8 cellular contexts compared by ENCODE assay signal in genomic region chr22:46734213-46734722, GRCh38. TPM values are rescaled to one million over a fixed set of nuclear protein-coding genes. Genes with fewer than 3 reads are reported as not detected.
DNase-seq lines count a peak whose midpoint lies in the region; TF ChIP-seq lines count a peak whose summit lies in the region.
"Not testable (repeated sequence)": the region's sequence is repeated elsewhere in the genome, so short reads cannot be mapped to it uniquely, and the experiment has no call there.

No MANE protein-coding gene starts in this region.

- not testable (repeated sequence) for H3K9me2 ChIP-seq in Karpas-422 (replicated peaks; ENCODE audit: insufficient read depth, low read length)

- peak overlapping the region; percentile 98 for H3K4me2 ChIP-seq in BLaER1
- peak overlapping the region; percentile 68 for H3K4me2 ChIP-seq in Karpas-422 (ENCODE audit: low read depth, low read length, poor library complexity, severe bottlenecking)
- not testable (repeated sequence) for H3K4me2 ChIP-seq in mesenchymal stem cell (ENCODE audit: low read length, poor library complexity, severe bottlenecking)
- H3K4me2 ChIP-seq in skeletal muscle satellite cell (ENCODE audit: low read length), result peak overlapping the region; percentile 48

- H2AFZ ChIP-seq in Karpas-422 (ENCODE audit: low read length); mesenchymal stem cell (ENCODE audit: low read depth, low read length): not testable (repeated sequence)

- H3K27me3 Mint-ChIP-seq in T-helper 2 cell treated with Interferon-gamma antibody and Interleukin-4, amounts not matched to agents 5 μg/mL and 100 μg/mL, for 36 hours (ENCODE audit: low read depth); activated naive CD4-positive, alpha-beta T cell treated with anti-CD3 and anti-CD28 coated beads for 36 hours (ENCODE audit: low read depth): not testable (repeated sequence)

- H4K20me1 ChIP-seq in BLaER1, result peaks cover 80% of the 10 kb centered on the region
- not testable (repeated sequence) for H4K20me1 ChIP-seq in Karpas-422 (ENCODE audit: insufficient read depth, low read depth, low read length)

- not testable (repeated sequence) for H3K9me3 Mint-ChIP-seq in T-helper 2 cell treated with Interferon-gamma antibody and Interleukin-4, amounts not matched to agents 5 μg/mL and 100 μg/mL, for 36 hours; activated naive CD4-positive, alpha-beta T cell treated with anti-CD3 and anti-CD28 coated beads for 36 hours

- H3K4me3 Mint-ChIP-seq in T-helper 2 cell treated with Interferon-gamma antibody and Interleukin-4, amounts not matched to agents 5 μg/mL and 100 μg/mL, for 36 hours, result peak overlapping the region; percentile 45
- H3K4me3 Mint-ChIP-seq in activated naive CD4-positive, alpha-beta T cell treated with anti-CD3 and anti-CD28 coated beads for 36 hours, result not testable (repeated sequence)

- peak overlapping the region; percentile 82 for H3K4me3 ChIP-seq in BLaER1
- H3K4me3 ChIP-seq in Karpas-422 (ENCODE audit: low read length), result peak overlapping the region; percentile 85
- H3K4me3 ChIP-seq in esophagus squamous epithelium, result peak overlapping the region in 1 of 4 donors; percentile 100
- H3K4me3 ChIP-seq in mesenchymal stem cell (ENCODE audit: insufficient read depth in 1 of 2, low read depth in 1 of 2, low read length in 2 of 2); skeletal muscle satellite cell (ENCODE audit: low read length): not testable (repeated sequence)

- H3K9ac ChIP-seq in BLaER1, result peak overlapping the region; percentile 90
- H3K9ac ChIP-seq in Karpas-422 (ENCODE audit: low read length), result peak overlapping the region; percentile 90
- H3K9ac ChIP-seq in mesenchymal stem cell (ENCODE audit: low read length); skeletal muscle satellite cell (ENCODE audit: low read depth, low read length): not testable (repeated sequence)

- H3K79me1 ChIP-seq in mesenchymal stem cell (replicated peaks; ENCODE audit: low read length, poor library complexity, severe bottlenecking), result peaks cover 16% of the 10 kb centered on the region

- not testable (repeated sequence) for H2BK120ac ChIP-seq in mesenchymal stem cell (ENCODE audit: low read depth, low read length)

- peaks cover 86% of the 10 kb centered on the region for H3K4me1 ChIP-seq in BLaER1
- peaks cover 63% of the 10 kb centered on the region for H3K4me1 ChIP-seq in Karpas-422 (ENCODE audit: low read length)
- peaks cover 57 to 93% (median 72%) of the 10 kb centered on the region in 3 donors for H3K4me1 ChIP-seq in esophagus squamous epithelium
- H3K4me1 ChIP-seq in mesenchymal stem cell (ENCODE audit: control insufficient read depth, insufficient read depth, low read depth, low read length), result peaks cover 49% of the 10 kb centered on the region
- peaks cover 37% of the 10 kb centered on the region for H3K4me1 ChIP-seq in skeletal muscle satellite cell (ENCODE audit: control insufficient read depth, insufficient read depth, low read length)

- not testable (repeated sequence) for H2BK5ac ChIP-seq in mesenchymal stem cell (ENCODE audit: low read depth, low read length, poor library complexity, severe bottlenecking)

- not testable (repeated sequence) for H3K4ac ChIP-seq in mesenchymal stem cell (ENCODE audit: low read depth in 1 of 2, low read length in 2 of 2)

- not testable (repeated sequence) for H3K23ac ChIP-seq in mesenchymal stem cell (ENCODE audit: low read length in 2 of 2)

- peaks cover 81% of the 10 kb centered on the region for H3K79me2 ChIP-seq in Karpas-422 (ENCODE audit: low read length)

- H3K14ac ChIP-seq in mesenchymal stem cell (ENCODE audit: low read length in 2 of 2), result not testable (repeated sequence)

- peak; percentile 54 for DNase-seq in Karpas-422
- DNase-seq in NCI-H69 (lab: John Stamatoyannopoulos, UW), result peak; percentile 86
- not testable (repeated sequence) for DNase-seq in T-helper 2 cell treated with Interferon-gamma antibody and Interleukin-4, amounts not matched to agents 5 μg/mL and 100 μg/mL, for 36 hours (ENCODE audit: low spot score); activated naive CD4-positive, alpha-beta T cell treated with anti-CD3 and anti-CD28 coated beads for 36 hours; esophagus squamous epithelium (lab: John Stamatoyannopoulos, UW); mesenchymal stem cell

- CTCF ChIA-PET in activated naive CD4-positive, alpha-beta T cell treated with anti-CD3 and anti-CD28 coated beads for 36 hours (lab: Charles Lee), result not testable (repeated sequence)

- 19 to 21% methylated on average over 12 of the region's 12 CpGs for WGBS in esophagus squamous epithelium, 2 donors
- 94% methylated on average over 10 of the region's 12 CpGs for WGBS in mesenchymal stem cell

- H3K36me3 Mint-ChIP-seq in T-helper 2 cell treated with Interferon-gamma antibody and Interleukin-4, amounts not matched to agents 5 μg/mL and 100 μg/mL, for 36 hours (ENCODE audit: low read depth), result peaks cover 27% of the 10 kb centered on the region
- H3K36me3 Mint-ChIP-seq in activated naive CD4-positive, alpha-beta T cell treated with anti-CD3 and anti-CD28 coated beads for 36 hours (ENCODE audit: low read depth), result peaks cover 10% of the 10 kb centered on the region

- H3K9me3 ChIP-seq in BLaER1; Karpas-422 (ENCODE audit: low read length); esophagus squamous epithelium; mesenchymal stem cell (ENCODE audit: control insufficient read depth, low read length); skeletal muscle satellite cell (replicated peaks; ENCODE audit: low read length): not testable (repeated sequence)

- not testable (repeated sequence) for H2BK15ac ChIP-seq in mesenchymal stem cell (ENCODE audit: low read depth, poor library complexity, severe bottlenecking)

- not testable (repeated sequence) for TF ChIP-seq CTCF in esophagus squamous epithelium (IDR thresholded peaks at IDR 0.05)

- not testable (repeated sequence) for H3K27ac Mint-ChIP-seq in T-helper 2 cell treated with Interferon-gamma antibody and Interleukin-4, amounts not matched to agents 5 μg/mL and 100 μg/mL, for 36 hours
- H3K27ac Mint-ChIP-seq in activated naive CD4-positive, alpha-beta T cell treated with anti-CD3 and anti-CD28 coated beads for 36 hours, result peak overlapping the region; percentile 27

- H2BK12ac ChIP-seq in mesenchymal stem cell (ENCODE audit: low read length in 2 of 2), result not testable (repeated sequence)

- not testable (repeated sequence) for H3K27me3 ChIP-seq in BLaER1; Karpas-422 (ENCODE audit: low read length); esophagus squamous epithelium; mesenchymal stem cell (ENCODE audit: control insufficient read depth in 1 of 2, insufficient read depth in 1 of 2, low read length in 2 of 2); skeletal muscle satellite cell (ENCODE audit: control insufficient read depth, insufficient read depth, low read length)

- not testable (repeated sequence) for H2AK5ac ChIP-seq in mesenchymal stem cell (ENCODE audit: low read length, severe bottlenecking)

- peak overlapping the region; percentile 95 for H3K27ac ChIP-seq in BLaER1
- peak overlapping the region; percentile 84 for H3K27ac ChIP-seq in Karpas-422 (ENCODE audit: low read length)
- H3K27ac ChIP-seq in esophagus squamous epithelium, result peak overlapping the region in 3 of 4 donors; percentile 78 to 98 (median 81)
- peak overlapping the region; percentile 59 for H3K27ac ChIP-seq in mesenchymal stem cell (ENCODE audit: low read length, poor library complexity, severe bottlenecking)

- not testable (repeated sequence) for H4K8ac ChIP-seq in mesenchymal stem cell (ENCODE audit: low read length)

- intact Hi-C loops in activated naive CD4-positive, alpha-beta T cell treated with anti-CD3 and anti-CD28 coated beads for 36 hours (cut with micrococcal nuclease); esophagus squamous epithelium (cut with DNase I): not testable (repeated sequence)

- H3K36me3 ChIP-seq in BLaER1 (peaks cover 18% of the 10 kb centered on the region; the same call in 1 of the 2 replicates), mesenchymal stem cell (ENCODE audit: control insufficient read depth in 1 of 2, insufficient read depth in 2 of 2, low read depth in 1 of 2, low read length in 2 of 2) (peaks cover 0 to 10% of the 10 kb centered on the region in 2 experiments)
- not testable (repeated sequence) for H3K36me3 ChIP-seq in Karpas-422 (ENCODE audit: insufficient read depth, low read length); esophagus squamous epithelium; skeletal muscle satellite cell (ENCODE audit: insufficient read depth, low read length)

- H3K18ac ChIP-seq in mesenchymal stem cell (ENCODE audit: low read depth in 1 of 2, low read length in 2 of 2), result not testable (repeated sequence)

- peaks cover 39% of the 10 kb centered on the region for H3K4me1 Mint-ChIP-seq in T-helper 2 cell treated with Interferon-gamma antibody and Interleukin-4, amounts not matched to agents 5 μg/mL and 100 μg/mL, for 36 hours (ENCODE audit: low read depth)
- peaks cover 63% of the 10 kb centered on the region for H3K4me1 Mint-ChIP-seq in activated naive CD4-positive, alpha-beta T cell treated with anti-CD3 and anti-CD28 coated beads for 36 hours (ENCODE audit: low read depth)

- H4K91ac ChIP-seq in mesenchymal stem cell (ENCODE audit: low read length), result not testable (repeated sequence)

- not testable (repeated sequence) for TF ChIP-seq POLR2A in esophagus squamous epithelium (IDR thresholded peaks at IDR 0.05)

RNA-seq across cellular contexts. Expression of gene CERK, which starts 3.8 kb away (rescaled TPM):
- total RNA-seq in Karpas-422 (2014; rRNA removed; shearing (Covaris generic); ENCODE audit: low replicate concordance), result 53.8 and 79.0 TPM in 2 replicates
- total RNA-seq in activated naive CD4-positive, alpha-beta T cell treated with anti-CD3 and anti-CD28 coated beads for 36 hours, result 10 to 100 TPM; 32.6 to 34.9 TPM
- total RNA-seq in esophagus squamous epithelium, result 10 to 100 TPM; 14.6 to 34.0 (median 26.6) TPM
- polyA plus RNA-seq in mesenchymal stem cell (2013, experiment 1 of 2), result 29.4 TPM
- 29.3 TPM for polyA plus RNA-seq in mesenchymal stem cell (2013, experiment 2 of 2)
- 22.1 and 26.4 TPM in 2 replicates for total RNA-seq in skeletal muscle satellite cell (2012; rRNA removed)

RNA-seq across cellular contexts. Expression of gene TBC1D22A, which starts 28.2 kb away (rescaled TPM):
- total RNA-seq in Karpas-422 (2014; rRNA removed; shearing (Covaris generic); ENCODE audit: low replicate concordance), result 27.7 and 39.2 TPM in 2 replicates
- total RNA-seq in activated naive CD4-positive, alpha-beta T cell treated with anti-CD3 and anti-CD28 coated beads for 36 hours, result 10 to 100 TPM; 20.1 to 21.4 TPM
- 10 to 100 TPM; 15.6 to 21.7 (median 20.5) TPM for total RNA-seq in esophagus squamous epithelium
- polyA plus RNA-seq in mesenchymal stem cell (2013, experiment 1 of 2), result 16.5 TPM
- polyA plus RNA-seq in mesenchymal stem cell (2013, experiment 2 of 2), result 17.1 TPM
- total RNA-seq in skeletal muscle satellite cell (2012; rRNA removed), result 10.7 and 12.2 TPM in 2 replicates
